Comparison of ENCODE assay signal across 10 cellular contexts in the genomic region with DNA sequence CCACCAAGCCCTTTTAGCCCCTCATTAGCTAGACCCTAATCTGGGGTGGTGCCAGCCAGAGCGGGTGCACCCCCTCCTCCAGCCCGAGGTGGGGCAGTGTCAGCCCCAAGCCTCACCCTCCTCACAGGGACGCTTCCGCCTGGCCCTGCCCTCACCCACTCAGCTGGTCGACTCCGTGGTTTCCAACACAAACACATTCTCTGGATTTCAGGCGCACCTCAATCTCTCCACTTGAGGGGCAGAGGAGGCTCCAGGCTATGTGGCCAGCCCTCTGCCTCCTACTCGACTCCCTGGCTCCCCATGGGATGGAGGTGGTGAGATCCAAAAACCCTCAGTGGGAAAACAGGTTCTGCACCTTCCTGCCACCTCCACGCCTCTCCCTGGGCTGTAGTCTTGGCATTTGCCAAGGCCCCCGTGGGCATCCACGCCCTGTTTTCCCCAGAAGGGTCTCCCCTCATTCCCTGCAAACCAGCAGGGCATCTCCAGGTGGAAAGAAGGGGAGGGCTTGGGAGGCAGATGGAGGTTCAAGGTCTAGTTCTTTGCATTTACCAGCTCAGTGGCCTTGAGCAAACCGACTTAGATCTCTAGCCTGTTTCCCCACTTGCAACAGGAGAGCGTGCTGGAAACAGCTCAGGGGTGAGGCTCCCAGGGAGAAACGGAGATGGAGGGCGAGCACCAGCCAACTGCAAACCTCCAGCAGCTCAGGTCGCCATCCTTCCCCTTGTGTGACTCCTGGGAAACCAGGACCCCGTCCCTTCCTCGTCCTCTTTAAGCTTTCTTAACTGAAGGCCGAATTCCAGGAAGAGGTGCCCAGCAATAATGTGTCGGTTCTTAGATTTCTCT. TPM values are rescaled to one million over a fixed set of nuclear protein-coding genes. Genes with fewer than 3 reads are reported as not detected.
A peak's percentile ranks its signal among the peaks of the same experiment; 100 is the strongest.
DNase-seq lines count a peak whose midpoint lies in the region; ATAC-seq, FAIRE-seq and TF ChIP-seq lines count a peak whose summit lies in the region.
"Had no signal": no experiment of that assay in that cellular context is flagged by ENCODE, and none has a peak within 500 bp of the region (broad histone marks: within the 10 kb centered on the region; RNA-seq: fewer than 3 reads in every experiment).

No MANE protein-coding gene starts in this region.

- CTCF ChIA-PET in WTC11 (lab: Charles Lee), result interaction anchor here (0.6 to 4.0 kb wide), 18 partner anchors 8 to 340 kb away, joined by 3 to 32 read pairs (median 4); no protein-coding TSS in a partner anchor

- TF ChIP-seq CTCF in epithelial cell of esophagus (IDR thresholded peaks at IDR 0.05; ENCODE audit: insufficient read depth, low read depth, low read length, missing control alignments) (peak; percentile 6), WTC11 (IDR thresholded peaks at IDR 0.05) (no peak)

- H3K36me3 Mint-ChIP-seq in WTC11, result no peaks in the 10 kb centered on the region

- no peak overlapping the region for H3K27ac Mint-ChIP-seq in WTC11

- ATAC-seq in GM21619 (IDR thresholded peaks at IDR 0.05; ENCODE audit: unreplicated experiment), result no peak
- ATAC-seq in WTC11, result no peak
- no peak for ATAC-seq in HG03095 (IDR thresholded peaks at IDR 0.05; ENCODE audit: unreplicated experiment)

- H3K4me1 Mint-ChIP-seq in WTC11, result peaks cover 56% of the 10 kb centered on the region

- peaks cover 10% of the 10 kb centered on the region for H3K27me3 Mint-ChIP-seq in WTC11 (ENCODE audit: low read depth)

- peak overlapping the region; percentile 77 for H3K4me3 ChIP-seq in epithelial cell of esophagus (ENCODE audit: low read length)

- no peak for FAIRE-seq in urothelium cell line (lab: Jason Lieb, UNC)
- FAIRE-seq: A204.1 had no signal

- DNase-seq in NCI-H524 (lab: John Stamatoyannopoulos, UW) (peak; percentile 27 to 58), NCI-H524 treated with DMSO at 0.1 percent for 48 hours (lab: John Stamatoyannopoulos, UW) (no peak), epithelial cell of esophagus (ENCODE audit: low read depth) (peak; percentile 48), myocyte (ENCODE audit: low read depth) (peak; percentile 92), urothelium cell line (ENCODE audit: low spot score) (peak; percentile 28), WTC11 (ENCODE audit: low spot score) (no peak)
- DNase-seq: Kasumi-1 had no signal

- H3K9me3 Mint-ChIP-seq in WTC11, result peaks cover 7% of the 10 kb centered on the region; the same call in 1 of the 2 replicates

- no peak overlapping the region for H3K4me3 Mint-ChIP-seq in WTC11

- POLR2A ChIA-PET in WTC11 (lab: Charles Lee), result no interaction called here

TF ChIP-seq in WTC11, 78 proteins besides CTCF, POLR2A, EP300 and RAD21 (continues in another document):
- TF ChIP-seq, protein P1, sequence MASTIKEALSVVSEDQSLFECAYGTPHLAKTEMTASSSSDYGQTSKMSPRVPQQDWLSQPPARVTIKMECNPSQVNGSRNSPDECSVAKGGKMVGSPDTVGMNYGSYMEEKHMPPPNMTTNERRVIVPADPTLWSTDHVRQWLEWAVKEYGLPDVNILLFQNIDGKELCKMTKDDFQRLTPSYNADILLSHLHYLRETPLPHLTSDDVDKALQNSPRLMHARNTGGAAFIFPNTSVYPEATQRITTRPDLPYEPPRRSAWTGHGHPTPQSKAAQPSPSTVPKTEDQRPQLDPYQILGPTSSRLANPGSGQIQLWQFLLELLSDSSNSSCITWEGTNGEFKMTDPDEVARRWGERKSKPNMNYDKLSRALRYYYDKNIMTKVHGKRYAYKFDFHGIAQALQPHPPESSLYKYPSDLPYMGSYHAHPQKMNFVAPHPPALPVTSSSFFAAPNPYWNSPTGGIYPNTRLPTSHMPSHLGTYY (CRISPR knock-in tag; IDR thresholded peaks at IDR 0.05), result no peak
- TF ChIP-seq RORB (CRISPR knock-in tag; IDR thresholded peaks at IDR 0.05) (no peak), ZNF138 (CRISPR knock-in tag; conservative IDR thresholded peaks at IDR 0.05) (no peak), ZNF423 (CRISPR knock-in tag; IDR thresholded peaks at IDR 0.05) (no peak), SOX15 (CRISPR knock-in tag; IDR thresholded peaks at IDR 0.05) (no peak), TEAD1 (CRISPR knock-in tag; IDR thresholded peaks at IDR 0.05) (no peak)
- TF ChIP-seq, protein P2, sequence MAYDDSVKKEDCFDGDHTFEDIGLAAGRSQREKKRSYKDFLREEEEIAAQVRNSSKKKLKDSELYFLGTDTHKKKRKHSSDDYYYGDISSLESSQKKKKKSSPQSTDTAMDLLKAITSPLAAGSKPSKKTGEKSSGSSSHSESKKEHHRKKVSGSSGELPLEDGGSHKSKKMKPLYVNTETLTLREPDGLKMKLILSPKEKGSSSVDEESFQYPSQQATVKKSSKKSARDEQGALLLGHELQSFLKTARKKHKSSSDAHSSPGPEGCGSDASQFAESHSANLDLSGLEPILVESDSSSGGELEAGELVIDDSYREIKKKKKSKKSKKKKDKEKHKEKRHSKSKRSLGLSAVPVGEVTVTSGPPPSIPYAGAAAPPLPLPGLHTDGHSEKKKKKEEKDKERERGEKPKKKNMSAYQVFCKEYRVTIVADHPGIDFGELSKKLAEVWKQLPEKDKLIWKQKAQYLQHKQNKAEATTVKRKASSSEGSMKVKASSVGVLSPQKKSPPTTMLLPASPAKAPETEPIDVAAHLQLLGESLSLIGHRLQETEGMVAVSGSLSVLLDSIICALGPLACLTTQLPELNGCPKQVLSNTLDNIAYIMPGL (CRISPR knock-in tag; IDR thresholded peaks at IDR 0.05), result no peak
- TF ChIP-seq, protein P3, sequence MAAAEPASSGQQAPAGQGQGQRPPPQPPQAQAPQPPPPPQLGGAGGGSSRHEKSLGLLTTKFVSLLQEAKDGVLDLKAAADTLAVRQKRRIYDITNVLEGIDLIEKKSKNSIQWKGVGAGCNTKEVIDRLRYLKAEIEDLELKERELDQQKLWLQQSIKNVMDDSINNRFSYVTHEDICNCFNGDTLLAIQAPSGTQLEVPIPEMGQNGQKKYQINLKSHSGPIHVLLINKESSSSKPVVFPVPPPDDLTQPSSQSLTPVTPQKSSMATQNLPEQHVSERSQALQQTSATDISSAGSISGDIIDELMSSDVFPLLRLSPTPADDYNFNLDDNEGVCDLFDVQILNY (CRISPR knock-in tag; IDR thresholded peaks at IDR 0.05), result no peak
- TF ChIP-seq, protein P4, sequence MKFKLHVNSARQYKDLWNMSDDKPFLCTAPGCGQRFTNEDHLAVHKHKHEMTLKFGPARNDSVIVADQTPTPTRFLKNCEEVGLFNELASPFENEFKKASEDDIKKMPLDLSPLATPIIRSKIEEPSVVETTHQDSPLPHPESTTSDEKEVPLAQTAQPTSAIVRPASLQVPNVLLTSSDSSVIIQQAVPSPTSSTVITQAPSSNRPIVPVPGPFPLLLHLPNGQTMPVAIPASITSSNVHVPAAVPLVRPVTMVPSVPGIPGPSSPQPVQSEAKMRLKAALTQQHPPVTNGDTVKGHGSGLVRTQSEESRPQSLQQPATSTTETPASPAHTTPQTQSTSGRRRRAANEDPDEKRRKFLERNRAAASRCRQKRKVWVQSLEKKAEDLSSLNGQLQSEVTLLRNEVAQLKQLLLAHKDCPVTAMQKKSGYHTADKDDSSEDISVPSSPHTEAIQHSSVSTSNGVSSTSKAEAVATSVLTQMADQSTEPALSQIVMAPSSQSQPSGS (CRISPR knock-in tag; IDR thresholded peaks at IDR 0.05; ENCODE audit: borderline replicate concordance, low read depth), result no peak
- TF ChIP-seq, protein P5, sequence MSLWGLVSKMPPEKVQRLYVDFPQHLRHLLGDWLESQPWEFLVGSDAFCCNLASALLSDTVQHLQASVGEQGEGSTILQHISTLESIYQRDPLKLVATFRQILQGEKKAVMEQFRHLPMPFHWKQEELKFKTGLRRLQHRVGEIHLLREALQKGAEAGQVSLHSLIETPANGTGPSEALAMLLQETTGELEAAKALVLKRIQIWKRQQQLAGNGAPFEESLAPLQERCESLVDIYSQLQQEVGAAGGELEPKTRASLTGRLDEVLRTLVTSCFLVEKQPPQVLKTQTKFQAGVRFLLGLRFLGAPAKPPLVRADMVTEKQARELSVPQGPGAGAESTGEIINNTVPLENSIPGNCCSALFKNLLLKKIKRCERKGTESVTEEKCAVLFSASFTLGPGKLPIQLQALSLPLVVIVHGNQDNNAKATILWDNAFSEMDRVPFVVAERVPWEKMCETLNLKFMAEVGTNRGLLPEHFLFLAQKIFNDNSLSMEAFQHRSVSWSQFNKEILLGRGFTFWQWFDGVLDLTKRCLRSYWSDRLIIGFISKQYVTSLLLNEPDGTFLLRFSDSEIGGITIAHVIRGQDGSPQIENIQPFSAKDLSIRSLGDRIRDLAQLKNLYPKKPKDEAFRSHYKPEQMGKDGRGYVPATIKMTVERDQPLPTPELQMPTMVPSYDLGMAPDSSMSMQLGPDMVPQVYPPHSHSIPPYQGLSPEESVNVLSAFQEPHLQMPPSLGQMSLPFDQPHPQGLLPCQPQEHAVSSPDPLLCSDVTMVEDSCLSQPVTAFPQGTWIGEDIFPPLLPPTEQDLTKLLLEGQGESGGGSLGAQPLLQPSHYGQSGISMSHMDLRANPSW (CRISPR knock-in tag; conservative IDR thresholded peaks at IDR 0.05; ENCODE audit: low read depth), result no peak
- TF ChIP-seq, protein P6, sequence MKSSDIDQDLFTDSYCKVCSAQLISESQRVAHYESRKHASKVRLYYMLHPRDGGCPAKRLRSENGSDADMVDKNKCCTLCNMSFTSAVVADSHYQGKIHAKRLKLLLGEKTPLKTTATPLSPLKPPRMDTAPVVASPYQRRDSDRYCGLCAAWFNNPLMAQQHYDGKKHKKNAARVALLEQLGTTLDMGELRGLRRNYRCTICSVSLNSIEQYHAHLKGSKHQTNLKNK (CRISPR knock-in tag; IDR thresholded peaks at IDR 0.05), result no peak

RNA-seq across cellular contexts. Expression of a gene that starts 1.7 kb away (rescaled TPM):
- total RNA-seq in myocyte (53.0 and 72.1 TPM in 2 replicates), WTC11 (2021) (15.2 to 16.7 TPM (median 16.4 TPM) in 3 replicates)
- polyA plus RNA-seq in myocyte (2012), result 50.7 TPM

Comparison
In these comparisons a context has a peak if more than half of its experiments do, and no peak if none do; other contexts are left out.
1. DNase-seq: peak in NCI-H524 (2 of 2), epithelial cell of esophagus (single experiment), myocyte (single experiment) and urothelium cell line (single experiment); none in NCI-H524 treated with DMSO at 0.1 percent for 48 hours (single experiment) and WTC11 (single experiment).